In genomic region chr4:8593268-8594096, GRCh38 we compare ENCODE assay signal across 11 cellular contexts. TPM values are rescaled to one million over a fixed set of nuclear protein-coding genes. Genes with fewer than 3 reads are reported as not detected.
DNase-seq lines count a peak whose midpoint lies in the region; ATAC-seq and TF ChIP-seq lines count a peak whose summit lies in the region.
"Had no signal": no experiment of that assay in that cellular context is flagged by ENCODE, and none has a peak within 500 bp of the region (broad histone marks: within the 10 kb centered on the region; RNA-seq: fewer than 3 reads in every experiment).

No MANE protein-coding gene starts in this region.

- no peak overlapping the region for H3K27ac ChIP-seq in left ventricle myocardium inferior (replicated peaks)
- H3K27ac ChIP-seq in endodermal cell (ENCODE audit: low read depth, low read length) = no peak overlapping the region
- no peak overlapping the region for H3K27ac ChIP-seq in mesodermal cell (ENCODE audit: low read depth, low read length, severe bottlenecking)
- H3K27ac ChIP-seq in uterus = peak overlapping the region in 1 of 2 donors; percentile 23
- H3K27ac ChIP-seq in body of pancreas = no peak overlapping the region
- H3K27ac ChIP-seq: thoracic aorta had no signal

- peaks cover 28% of the 10 kb centered on the region for H3K27me3 Mint-ChIP-seq in endodermal cell (ENCODE audit: insufficient read depth)

- H3K4me3 Mint-ChIP-seq in endodermal cell = peak overlapping the region; percentile 64
- H3K4me3 Mint-ChIP-seq: activated naive CD8-positive, alpha-beta T cell treated with anti-CD3 and anti-CD28 coated beads, Interleukin-2, amount 10 ng/mL, durations not matched to agents 7 days and 5 days had no signal

- TF ChIP-seq POLR2A in uterus (IDR thresholded peaks at IDR 0.05) = no peak
- TF ChIP-seq POLR2A in body of pancreas (IDR thresholded peaks at IDR 0.05) = no peak

- H3K9me3 ChIP-seq in left ventricle myocardium inferior (replicated peaks) (no peaks in the 10 kb centered on the region), endodermal cell (ENCODE audit: control insufficient read depth, low read length) (no peaks in the 10 kb centered on the region), mesodermal cell (ENCODE audit: control insufficient read depth, low read length) (no peaks in the 10 kb centered on the region), uterus (no peaks in the 10 kb centered on the region), body of pancreas (no peaks in the 10 kb centered on the region)
- H3K9me3 ChIP-seq: thoracic aorta had no signal

- no peaks in the 10 kb centered on the region for H3K36me3 Mint-ChIP-seq in endodermal cell (ENCODE audit: low read depth)
- H3K36me3 Mint-ChIP-seq: activated naive CD8-positive, alpha-beta T cell treated with anti-CD3 and anti-CD28 coated beads, Interleukin-2, amount 10 ng/mL, durations not matched to agents 7 days and 5 days had no signal

- H3K4me1 ChIP-seq in left ventricle myocardium inferior (peaks cover 13% of the 10 kb centered on the region), endodermal cell (ENCODE audit: control insufficient read depth, insufficient read depth, low read length) (no peaks in the 10 kb centered on the region), mesodermal cell (ENCODE audit: control insufficient read depth, insufficient read depth, low read length, poor library complexity, severe bottlenecking) (peaks cover 5% of the 10 kb centered on the region), uterus (peaks cover 0 to 11% of the 10 kb centered on the region in 2 donors), body of pancreas (peaks cover 8% of the 10 kb centered on the region)

- DNase-seq in Right ventricle myocardium inferior (ENCODE audit: missing footprints) = peak; percentile 58
- no peak for DNase-seq in left ventricle myocardium inferior
- DNase-seq in endodermal cell = peak; percentile 75
- no peak for DNase-seq in uterus
- DNase-seq in SKM-1 (lab: John Stamatoyannopoulos, UW; ENCODE audit: unreplicated experiment) = no peak
- no peak for DNase-seq in body of pancreas
- DNase-seq in SW480 (ENCODE audit: low spot score) = no peak
- DNase-seq: activated naive CD8-positive, alpha-beta T cell treated with anti-CD3 and anti-CD28 coated beads, Interleukin-2, amount 10 ng/mL, durations not matched to agents 7 days and 5 days had no signal

- H3K9ac ChIP-seq in endodermal cell (ENCODE audit: extremely low read depth, low read length, poor library complexity, severe bottlenecking) = peak overlapping the region; percentile 25

- H3K27me3 ChIP-seq in left ventricle myocardium inferior (ENCODE audit: low read depth) (peaks cover 95% of the 10 kb centered on the region), endodermal cell (ENCODE audit: control insufficient read depth, insufficient read depth, low read length, poor library complexity, severe bottlenecking) (peaks cover 6% of the 10 kb centered on the region), uterus (no peaks in the 10 kb centered on the region), body of pancreas (peaks cover 0 to 8% of the 10 kb centered on the region in 2 donors)

- no peak overlapping the region for H3K4me3 ChIP-seq in left ventricle myocardium inferior
- H3K4me3 ChIP-seq in endodermal cell (ENCODE audit: low read length) = peak overlapping the region; percentile 78
- peak overlapping the region; percentile 38 for H3K4me3 ChIP-seq in mesodermal cell (ENCODE audit: extremely low read depth, insufficient read depth, low read length, poor library complexity, severe bottlenecking)
- peak overlapping the region; percentile 17 to 45 for H3K4me3 ChIP-seq in uterus
- no peak overlapping the region for H3K4me3 ChIP-seq in body of pancreas

- no peak for TF ChIP-seq CTCF in left ventricle myocardium inferior (IDR thresholded peaks at IDR 0.05; ENCODE audit: borderline replicate concordance)
- no peak for TF ChIP-seq CTCF in endodermal cell (conservative IDR thresholded peaks at IDR 0.05)
- no peak for TF ChIP-seq CTCF in uterus (IDR thresholded peaks at IDR 0.05)
- TF ChIP-seq CTCF in body of pancreas (IDR thresholded peaks at IDR 0.05) = no peak

- ATAC-seq in Right ventricle myocardium inferior = no peak
- no peak for ATAC-seq in body of pancreas

- H3K36me3 ChIP-seq in left ventricle myocardium inferior (no peaks in the 10 kb centered on the region), endodermal cell (ENCODE audit: control insufficient read depth, insufficient read depth, low read length) (peaks cover 7% of the 10 kb centered on the region), mesodermal cell (ENCODE audit: control insufficient read depth, insufficient read depth, low read length) (no peaks in the 10 kb centered on the region), uterus (no peaks in the 10 kb centered on the region), body of pancreas (replicated peaks in 1 of 2; ENCODE audit: insufficient read depth in 1 of 2, low read depth in 2 of 2) (no peaks in the 10 kb centered on the region)
- H3K36me3 ChIP-seq: thoracic aorta had no signal

- peaks cover 17% of the 10 kb centered on the region for H3K4me1 Mint-ChIP-seq in endodermal cell
- H3K4me1 Mint-ChIP-seq: activated naive CD8-positive, alpha-beta T cell treated with anti-CD3 and anti-CD28 coated beads, Interleukin-2, amount 10 ng/mL, durations not matched to agents 7 days and 5 days had no signal

- no peak overlapping the region for H3K27ac Mint-ChIP-seq in endodermal cell
- H3K27ac Mint-ChIP-seq: activated naive CD8-positive, alpha-beta T cell treated with anti-CD3 and anti-CD28 coated beads, Interleukin-2, amount 10 ng/mL, durations not matched to agents 7 days and 5 days had no signal

- 50 to 57% methylated on average over 6 to 24 of the region's 24 CpGs for WGBS in endodermal cell (ENCODE audit: insufficient coverage in 1 of 2, insufficient read length in 1 of 2), 2 experiments
- 31 to 37% methylated on average over 18 to 19 of the region's 24 CpGs for WGBS in mesodermal cell (ENCODE audit: insufficient coverage in 2 of 2), 2 experiments
- WGBS in body of pancreas, 2 donors = 17 to 24% methylated on average over 13 to 24 of the region's 24 CpGs

- intact Hi-C loops in Right ventricle myocardium inferior (cut with DNase I) (loop anchor here (1.0 to 5.0 kb wide), 2 partner anchors 125 to 351 kb away; no protein-coding TSS in a partner anchor), left ventricle myocardium inferior (cut with micrococcal nuclease) (loop anchor here (10.0 kb wide), 2 partner anchors 129 to 349 kb away; no protein-coding TSS in a partner anchor), uterus (cut with DNase I; ENCODE audit: low total_unique reads) (loop anchor here (10.0 kb wide), 1 partner anchor 129 kb away; no protein-coding TSS in a partner anchor), body of pancreas (cut with DNase I) (loop anchor here (5.0 kb wide), 1 partner anchor 126 kb away; no protein-coding TSS in a partner anchor)

- no peaks in the 10 kb centered on the region for H3K9me3 Mint-ChIP-seq in endodermal cell
- H3K9me3 Mint-ChIP-seq: activated naive CD8-positive, alpha-beta T cell treated with anti-CD3 and anti-CD28 coated beads, Interleukin-2, amount 10 ng/mL, durations not matched to agents 7 days and 5 days had no signal

RNA-seq across cellular contexts. Expression of gene CPZ, which starts 0.9 kb away (rescaled TPM):
- total RNA-seq in Right ventricle myocardium inferior (0.41 TPM), left ventricle myocardium inferior (0.27 TPM), endodermal cell (10 to 100 TPM; 23.9 to 33.6 TPM), uterus (10 to 100 TPM in 1 of 4 donors, 1 to 10 TPM in 2, under 1 TPM in 1; 0.29 to 45.8 (median 5.4) TPM), body of pancreas (under 1 TPM; 0.66 to 0.78 TPM)
- polyA plus RNA-seq in endodermal cell (2013, experiment 1 of 2) = 6.2 TPM
- polyA plus RNA-seq in endodermal cell (2013, experiment 2 of 2) = 7.2 TPM
- polyA plus RNA-seq in mesodermal cell (2013, experiment 1 of 2) = 13.7 TPM
- polyA plus RNA-seq in mesodermal cell (2013, experiment 2 of 2) = 18.2 TPM
- total RNA-seq: activated naive CD8-positive, alpha-beta T cell treated with anti-CD3 and anti-CD28 coated beads, Interleukin-2, amount 10 ng/mL, durations not matched to agents 7 days and 5 days; mononuclear cell had no signal

RNA-seq across cellular contexts. Expression of gene GPR78, which starts 13.3 kb away (rescaled TPM):
- total RNA-seq in Right ventricle myocardium inferior (not detected), left ventricle myocardium inferior (not detected), endodermal cell (1 to 10 TPM; 3.7 to 8.1 TPM), uterus (1 to 10 TPM in 1 of 4 donors, under 1 TPM in 1, not detected in 2; 0.43 to 2.1 TPM), body of pancreas (not detected)
- 0.82 TPM for polyA plus RNA-seq in endodermal cell (2013, experiment 1 of 2)
- 1.2 TPM for polyA plus RNA-seq in endodermal cell (2013, experiment 2 of 2)
- polyA plus RNA-seq in mesodermal cell (2013, experiment 1 of 2) = 0.29 TPM
- 0.66 TPM for polyA plus RNA-seq in mesodermal cell (2013, experiment 2 of 2)
- total RNA-seq: activated naive CD8-positive, alpha-beta T cell treated with anti-CD3 and anti-CD28 coated beads, Interleukin-2, amount 10 ng/mL, durations not matched to agents 7 days and 5 days; mononuclear cell; thoracic aorta had no signal

Comparison
In these comparisons a context has a peak if more than half of its experiments do, and no peak if none do; other contexts are left out.
1. DNase-seq: peak in Right ventricle myocardium inferior (single experiment) and endodermal cell (single experiment); none in left ventricle myocardium inferior (single experiment), uterus (0 of 2), SKM-1 (single experiment), body of pancreas (0 of 4) and SW480 (single experiment).
2. H3K4me3 ChIP-seq: peak in endodermal cell (single experiment), mesodermal cell (single experiment) and uterus (2 of 2); none in left ventricle myocardium inferior (single experiment) and body of pancreas (0 of 2).